Comparison of ENCODE assay signal across 10 cellular contexts in the genomic region with DNA sequence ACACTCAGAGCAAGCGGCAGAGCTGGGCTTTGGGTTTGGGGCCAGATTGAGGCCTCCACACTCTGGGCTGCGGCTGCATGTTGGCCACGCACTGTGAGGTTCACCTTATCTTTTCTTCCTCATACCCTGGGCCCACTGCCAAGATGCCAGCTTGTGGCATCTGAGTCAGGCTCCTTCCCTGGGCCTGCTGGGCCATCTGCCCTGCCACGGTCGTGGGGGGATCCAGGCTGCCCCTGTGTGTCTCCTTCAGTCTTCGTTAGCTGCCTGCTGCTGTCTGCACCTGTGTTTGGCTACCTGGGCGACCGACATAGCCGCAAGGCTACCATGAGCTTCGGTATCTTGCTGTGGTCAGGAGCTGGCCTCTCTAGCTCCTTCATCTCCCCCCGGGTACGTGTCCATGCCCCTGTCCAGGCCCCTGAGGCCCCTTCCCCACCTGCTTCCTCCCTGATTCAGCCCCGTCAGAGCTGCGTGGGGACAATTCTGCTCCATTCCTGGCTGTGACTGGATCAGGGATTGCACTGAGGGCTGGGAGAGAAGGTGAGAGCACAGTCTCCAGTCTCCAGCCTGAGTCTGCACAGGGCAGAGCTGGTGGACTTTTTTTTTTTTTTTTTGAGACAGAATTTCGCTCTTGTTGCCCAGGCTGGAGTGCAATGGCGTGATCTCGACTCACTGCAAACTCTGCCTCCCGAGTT. TPM values are rescaled to one million over a fixed set of nuclear protein-coding genes. Genes with fewer than 3 reads are reported as not detected.
DNase-seq lines count a peak whose midpoint lies in the region; ATAC-seq, FAIRE-seq and TF ChIP-seq lines count a peak whose summit lies in the region.
"Had no signal": no experiment of that assay in that cellular context is flagged by ENCODE, and none has a peak within 500 bp of the region (broad histone marks: within the 10 kb centered on the region; RNA-seq: fewer than 3 reads in every experiment).

No MANE protein-coding gene starts in this region.

- no peaks in the 10 kb centered on the region for H3K36me3 Mint-ChIP-seq in osteocyte (ENCODE audit: unreplicated experiment)

- H3K27ac Mint-ChIP-seq in osteocyte (ENCODE audit: unreplicated experiment): no peak overlapping the region

- peak overlapping the region in 1 of 2 donors; percentile 43 for H3K27ac ChIP-seq in small intestine (ENCODE audit: low read depth in 1 of 2, low read length in 1 of 2)

- H3K4me1 ChIP-seq in small intestine (ENCODE audit: control insufficient read depth in 2 of 2, insufficient read depth in 1 of 2, low read depth in 1 of 2, low read length in 1 of 2): peaks cover 0 to 2% of the 10 kb centered on the region in 2 donors

- 18 to 53% (median 47%) methylated on average over 18 of the region's 18 CpGs for WGBS in small intestine, 3 donors

- DNase-seq in HPDE6-E6E7 (ENCODE audit: extremely low spot score) (peak; percentile 31), left cardiac atrium (peak; percentile 78), small intestine (peak; percentile 92), NCI-H2107 treated with DMSO at 0.1 percent for 48 hours (lab: John Stamatoyannopoulos, UW; ENCODE audit: unreplicated experiment) (no peak), osteocyte (ENCODE audit: extremely low spot score, unreplicated experiment) (no peak)
- no peak for DNase-seq in activated CD4-positive, alpha-beta T cell treated with anti-CD3 and anti-CD28 coated beads for 1 hour
- DNase-seq: activated CD4-positive, alpha-beta T cell treated with anti-CD3 and anti-CD28 coated beads for 48 hours had no signal

- no peak for TF ChIP-seq CTCF in osteocyte (IDR thresholded peaks at IDR 0.05)

- H3K9me3 ChIP-seq in small intestine (ENCODE audit: control insufficient read depth, low read depth): no peaks in the 10 kb centered on the region

- peaks cover 2% of the 10 kb centered on the region for H3K4me1 Mint-ChIP-seq in osteocyte (ENCODE audit: unreplicated experiment)

- no peak overlapping the region for H3K4me3 Mint-ChIP-seq in osteocyte (ENCODE audit: unreplicated experiment)

- H3K4me3 ChIP-seq in small intestine (ENCODE audit: low read depth in 1 of 2, low read length in 2 of 2): no peak overlapping the region
- H3K4me3 ChIP-seq: K562 had no signal

- H3K27me3 Mint-ChIP-seq in osteocyte (ENCODE audit: unreplicated experiment): peaks cover 13% of the 10 kb centered on the region

- no peaks in the 10 kb centered on the region for H3K9me3 Mint-ChIP-seq in osteocyte (ENCODE audit: unreplicated experiment)

- no peaks in the 10 kb centered on the region for H3K36me3 ChIP-seq in small intestine (ENCODE audit: control insufficient read depth in 2 of 2, insufficient read depth in 2 of 2, low read length in 2 of 2)

- intact Hi-C loops in left cardiac atrium (cut with DNase I): no loop called here

- no peaks in the 10 kb centered on the region for H3K27me3 ChIP-seq in small intestine (ENCODE audit: control insufficient read depth in 2 of 2, insufficient read depth in 2 of 2, low read length in 2 of 2)

- ATAC-seq in SK-N-SH treated with all-trans-retinoic acid at 6 μM for 48 hours (peak; percentile 68), left cardiac atrium (peak; percentile 77), GM19452 (IDR thresholded peaks at IDR 0.05; ENCODE audit: unreplicated experiment) (no peak)
- ATAC-seq: K562 had no signal

- no peak for FAIRE-seq in small intestine (lab: Jason Lieb, UNC)
- FAIRE-seq: K562 had no signal

TF ChIP-seq in SK-N-SH treated with all-trans-retinoic acid at 6 μM for 48 hours, 23 proteins besides CTCF, POLR2A, EP300 and RAD21 (continues in another document):
- TF ChIP-seq, protein P1, sequence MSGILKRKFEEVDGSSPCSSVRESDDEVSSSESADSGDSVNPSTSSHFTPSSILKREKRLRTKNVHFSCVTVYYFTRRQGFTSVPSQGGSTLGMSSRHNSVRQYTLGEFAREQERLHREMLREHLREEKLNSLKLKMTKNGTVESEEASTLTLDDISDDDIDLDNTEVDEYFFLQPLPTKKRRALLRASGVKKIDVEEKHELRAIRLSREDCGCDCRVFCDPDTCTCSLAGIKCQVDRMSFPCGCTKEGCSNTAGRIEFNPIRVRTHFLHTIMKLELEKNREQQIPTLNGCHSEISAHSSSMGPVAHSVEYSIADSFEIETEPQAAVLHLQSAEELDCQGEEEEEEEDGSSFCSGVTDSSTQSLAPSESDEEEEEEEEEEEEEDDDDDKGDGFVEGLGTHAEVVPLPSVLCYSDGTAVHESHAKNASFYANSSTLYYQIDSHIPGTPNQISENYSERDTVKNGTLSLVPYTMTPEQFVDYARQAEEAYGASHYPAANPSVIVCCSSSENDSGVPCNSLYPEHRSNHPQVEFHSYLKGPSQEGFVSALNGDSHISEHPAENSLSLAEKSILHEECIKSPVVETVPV (CRISPR knock-in tag; IDR thresholded peaks at IDR 0.05): no peak
- no peak for TF ChIP-seq ZNF565 (CRISPR knock-in tag; conservative IDR thresholded peaks at IDR 0.05; ENCODE audit: low read depth)
- TF ChIP-seq, protein P2, sequence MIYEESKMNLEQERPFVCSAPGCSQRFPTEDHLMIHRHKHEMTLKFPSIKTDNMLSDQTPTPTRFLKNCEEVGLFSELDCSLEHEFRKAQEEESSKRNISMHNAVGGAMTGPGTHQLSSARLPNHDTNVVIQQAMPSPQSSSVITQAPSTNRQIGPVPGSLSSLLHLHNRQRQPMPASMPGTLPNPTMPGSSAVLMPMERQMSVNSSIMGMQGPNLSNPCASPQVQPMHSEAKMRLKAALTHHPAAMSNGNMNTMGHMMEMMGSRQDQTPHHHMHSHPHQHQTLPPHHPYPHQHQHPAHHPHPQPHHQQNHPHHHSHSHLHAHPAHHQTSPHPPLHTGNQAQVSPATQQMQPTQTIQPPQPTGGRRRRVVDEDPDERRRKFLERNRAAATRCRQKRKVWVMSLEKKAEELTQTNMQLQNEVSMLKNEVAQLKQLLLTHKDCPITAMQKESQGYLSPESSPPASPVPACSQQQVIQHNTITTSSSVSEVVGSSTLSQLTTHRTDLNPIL (CRISPR knock-in tag; IDR thresholded peaks at IDR 0.05; ENCODE audit: low read depth): no peak
- TF ChIP-seq, protein P3, sequence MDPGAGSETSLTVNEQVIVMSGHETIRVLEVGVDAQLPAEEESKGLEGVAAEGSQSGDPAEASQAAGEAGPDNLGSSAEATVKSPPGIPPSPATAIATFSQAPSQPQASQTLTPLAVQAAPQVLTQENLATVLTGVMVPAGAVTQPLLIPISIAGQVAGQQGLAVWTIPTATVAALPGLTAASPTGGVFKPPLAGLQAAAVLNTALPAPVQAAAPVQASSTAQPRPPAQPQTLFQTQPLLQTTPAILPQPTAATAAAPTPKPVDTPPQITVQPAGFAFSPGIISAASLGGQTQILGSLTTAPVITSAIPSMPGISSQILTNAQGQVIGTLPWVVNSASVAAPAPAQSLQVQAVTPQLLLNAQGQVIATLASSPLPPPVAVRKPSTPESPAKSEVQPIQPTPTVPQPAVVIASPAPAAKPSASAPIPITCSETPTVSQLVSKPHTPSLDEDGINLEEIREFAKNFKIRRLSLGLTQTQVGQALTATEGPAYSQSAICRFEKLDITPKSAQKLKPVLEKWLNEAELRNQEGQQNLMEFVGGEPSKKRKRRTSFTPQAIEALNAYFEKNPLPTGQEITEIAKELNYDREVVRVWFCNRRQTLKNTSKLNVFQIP (CRISPR knock-in tag; IDR thresholded peaks at IDR 0.05; ENCODE audit: borderline replicate concordance, low read depth): no peak
- TF ChIP-seq OSR1 (CRISPR knock-in tag; IDR thresholded peaks at IDR 0.05): no peak
- TF ChIP-seq BACH2 (CRISPR knock-in tag; IDR thresholded peaks at IDR 0.05; ENCODE audit: borderline replicate concordance): no peak
- TF ChIP-seq SNAI2 (CRISPR knock-in tag; IDR thresholded peaks at IDR 0.05): no peak
- no peak for TF ChIP-seq ZFP3 (CRISPR knock-in tag; IDR thresholded peaks at IDR 0.05)
- TF ChIP-seq ESRRG (CRISPR knock-in tag; IDR thresholded peaks at IDR 0.05): no peak
- TF ChIP-seq CSDC2 (CRISPR knock-in tag; IDR thresholded peaks at IDR 0.05): no peak
- no peak for TF ChIP-seq GLIS3 (CRISPR knock-in tag; IDR thresholded peaks at IDR 0.05)
- TF ChIP-seq, protein P4, sequence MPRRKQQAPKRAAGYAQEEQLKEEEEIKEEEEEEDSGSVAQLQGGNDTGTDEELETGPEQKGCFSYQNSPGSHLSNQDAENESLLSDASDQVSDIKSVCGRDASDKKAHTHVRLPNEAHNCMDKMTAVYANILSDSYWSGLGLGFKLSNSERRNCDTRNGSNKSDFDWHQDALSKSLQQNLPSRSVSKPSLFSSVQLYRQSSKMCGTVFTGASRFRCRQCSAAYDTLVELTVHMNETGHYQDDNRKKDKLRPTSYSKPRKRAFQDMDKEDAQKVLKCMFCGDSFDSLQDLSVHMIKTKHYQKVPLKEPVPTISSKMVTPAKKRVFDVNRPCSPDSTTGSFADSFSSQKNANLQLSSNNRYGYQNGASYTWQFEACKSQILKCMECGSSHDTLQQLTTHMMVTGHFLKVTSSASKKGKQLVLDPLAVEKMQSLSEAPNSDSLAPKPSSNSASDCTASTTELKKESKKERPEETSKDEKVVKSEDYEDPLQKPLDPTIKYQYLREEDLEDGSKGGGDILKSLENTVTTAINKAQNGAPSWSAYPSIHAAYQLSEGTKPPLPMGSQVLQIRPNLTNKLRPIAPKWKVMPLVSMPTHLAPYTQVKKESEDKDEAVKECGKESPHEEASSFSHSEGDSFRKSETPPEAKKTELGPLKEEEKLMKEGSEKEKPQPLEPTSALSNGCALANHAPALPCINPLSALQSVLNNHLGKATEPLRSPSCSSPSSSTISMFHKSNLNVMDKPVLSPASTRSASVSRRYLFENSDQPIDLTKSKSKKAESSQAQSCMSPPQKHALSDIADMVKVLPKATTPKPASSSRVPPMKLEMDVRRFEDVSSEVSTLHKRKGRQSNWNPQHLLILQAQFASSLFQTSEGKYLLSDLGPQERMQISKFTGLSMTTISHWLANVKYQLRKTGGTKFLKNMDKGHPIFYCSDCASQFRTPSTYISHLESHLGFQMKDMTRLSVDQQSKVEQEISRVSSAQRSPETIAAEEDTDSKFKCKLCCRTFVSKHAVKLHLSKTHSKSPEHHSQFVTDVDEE (CRISPR knock-in tag; IDR thresholded peaks at IDR 0.05): no peak
- no peak for TF ChIP-seq ISL1 (CRISPR knock-in tag; IDR thresholded peaks at IDR 0.05)
- TF ChIP-seq PPARA (CRISPR knock-in tag; IDR thresholded peaks at IDR 0.05; ENCODE audit: borderline replicate concordance): no peak
- TF ChIP-seq ARNTL (CRISPR knock-in tag; IDR thresholded peaks at IDR 0.05; ENCODE audit: borderline replicate concordance, low read depth): no peak
- no peak for TF ChIP-seq TOX (CRISPR knock-in tag; IDR thresholded peaks at IDR 0.05; ENCODE audit: borderline replicate concordance)
- TF ChIP-seq ZNF8 (CRISPR knock-in tag; IDR thresholded peaks at IDR 0.05): no peak
- TF ChIP-seq ZNF70 (CRISPR knock-in tag; IDR thresholded peaks at IDR 0.05): no peak

RNA-seq across cellular contexts. Expression of a gene that starts 11.2 kb away (rescaled TPM):
- total RNA-seq in left cardiac atrium (under 1 TPM; 0.42 to 0.59 TPM), osteocyte (not detected in 2 replicates)
- polyA plus RNA-seq in small intestine: 1 to 10 TPM in 2 of 3 donors, under 1 TPM in 1; 0.45 to 2.4 (median 2.4) TPM
- total RNA-seq: K562 had no signal
- polyA plus RNA-seq: K562 had no signal

RNA-seq across cellular contexts. Expression of a gene that starts 53.8 kb away (rescaled TPM):
- total RNA-seq in left cardiac atrium (10 to 100 TPM; 14.2 to 23.4 TPM), osteocyte (0.31 TPM in 1 of 2 replicates, not detected in the other)
- polyA plus RNA-seq in small intestine: 10 to 100 TPM in 2 of 3 donors, 1 to 10 TPM in 1; 6.3 to 37.3 (median 34.6) TPM
- total RNA-seq: K562 had no signal

Comparison
In these comparisons a context has a peak if more than half of its experiments do, and no peak if none do; other contexts are left out.
1. DNase-seq: peak in HPDE6-E6E7 (single experiment), left cardiac atrium (single experiment) and small intestine (single experiment); none in NCI-H2107 treated with DMSO at 0.1 percent for 48 hours (single experiment), osteocyte (single experiment) and activated CD4-positive, alpha-beta T cell treated with anti-CD3 and anti-CD28 coated beads for 1 hour (single experiment).
2. RNA of a gene that starts 53.8 kb away (total RNA-seq): 14.2 to 23.4 TPM in left cardiac atrium; 0.31 TPM in osteocyte; every median in the first group is over 10 times any median in the second.